14 cellular contexts compared by ENCODE assay signal in the genomic region with DNA sequence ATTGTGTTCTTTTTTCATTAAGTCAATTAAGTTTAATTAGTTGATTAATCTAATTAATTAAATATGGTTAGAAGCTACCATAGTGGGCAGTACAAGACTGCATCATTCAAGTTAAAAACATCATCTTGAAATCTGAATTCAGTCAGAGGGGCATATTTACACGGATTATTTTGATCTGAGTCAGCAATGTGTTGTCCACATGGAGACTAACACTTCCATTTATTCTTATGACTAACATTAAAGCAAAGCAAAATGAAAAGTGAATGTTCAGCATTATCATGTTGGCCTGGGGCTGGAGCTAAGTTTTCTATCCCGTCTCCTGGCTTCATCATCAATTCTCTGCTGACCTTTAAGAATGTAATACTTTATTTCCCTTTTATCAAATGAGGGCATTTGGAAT. TPM values are rescaled to one million over a fixed set of nuclear protein-coding genes. Genes with fewer than 3 reads are reported as not detected.
DNase-seq lines count a peak whose midpoint lies in the region; ATAC-seq and TF ChIP-seq lines count a peak whose summit lies in the region.
"Had no signal": no experiment of that assay in that cellular context is flagged by ENCODE, and none has a peak within 500 bp of the region (broad histone marks: within the 10 kb centered on the region; RNA-seq: fewer than 3 reads in every experiment).

No MANE protein-coding gene starts in this region.

- H3K27me3 ChIP-seq in breast epithelium: peaks cover 0 to 3% of the 10 kb centered on the region in 2 donors
- no peaks in the 10 kb centered on the region for H3K27me3 ChIP-seq in upper lobe of left lung
- H3K27me3 ChIP-seq in effector memory CD4-positive, alpha-beta T cell (replicated peaks; ENCODE audit: control insufficient read depth, insufficient read depth, low read length, poor library complexity, severe bottlenecking): no peaks in the 10 kb centered on the region
- H3K27me3 ChIP-seq: tibial nerve had no signal

- peak; percentile 34 for DNase-seq in MCF 10A (ENCODE audit: unreplicated experiment)
- no peak for DNase-seq in breast epithelium (ENCODE audit: low spot score in 2 of 2)
- no peak for DNase-seq in T-cell
- DNase-seq in fibroblast of peridontal ligament (ENCODE audit: extremely low read depth): peak; percentile 79
- DNase-seq in upper lobe of left lung: no peak
- DNase-seq in effector memory CD4-positive, alpha-beta T cell: no peak
- no peak for DNase-seq in NCI-H2227 treated with DMSO at 0.1 percent for 48 hours (lab: John Stamatoyannopoulos, UW)
- DNase-seq: activated CD4-positive, alpha-beta T cell treated with anti-CD3 and anti-CD28 coated beads for 36 hours; GOT3; NCI-H2029 treated with DMSO at 0.1 percent for 48 hours had no signal

- 74 to 75% methylated on average over 2 of the region's 2 CpGs for WGBS in upper lobe of left lung, 2 donors

- H3K27me3 Mint-ChIP-seq in MCF 10A (ENCODE audit: insufficient read depth, unreplicated experiment) (no peaks in the 10 kb centered on the region), T-cell (no peaks in the 10 kb centered on the region)
- H3K27me3 Mint-ChIP-seq: activated CD4-positive, alpha-beta T cell treated with anti-CD3 and anti-CD28 coated beads for 36 hours had no signal

- H3K4me3 ChIP-seq in breast epithelium (no peak overlapping the region), upper lobe of left lung (no peak overlapping the region)
- H3K4me3 ChIP-seq in effector memory CD4-positive, alpha-beta T cell (ENCODE audit: insufficient read depth, low read depth, low read length, poor library complexity, severe bottlenecking): no peak overlapping the region
- H3K4me3 ChIP-seq: cardiac muscle cell, tibial nerve had no signal

- H3K4me1 Mint-ChIP-seq in MCF 10A (ENCODE audit: insufficient read depth, unreplicated experiment) (peaks cover 31% of the 10 kb centered on the region), T-cell (peaks cover 92 to 99% (median 97%) of the 10 kb centered on the region in 3 donors)

- BruUV-seq in MCF 10A (replicated peaks; lab: Mats Ljungman, UMichigan): no TSS peak

- intact Hi-C loops in MCF 10A (cut with micrococcal nuclease) (no loop called here), breast epithelium (cut with DNase I; ENCODE audit: low total_unique reads) (no loop called here)

- POLR2A ChIA-PET in MCF 10A (lab: Yijun Ruan, JAX): no interaction called here
- POLR2A ChIA-PET in T-cell (lab: Charles Lee): interaction anchor here (0.6 to 0.7 kb wide), 2 partner anchors 96 to 105 kb away, joined by 3 read pairs; no protein-coding TSS in a partner anchor

- H3K4me3 Mint-ChIP-seq in MCF 10A (ENCODE audit: unreplicated experiment) (no peak overlapping the region), T-cell (no peak overlapping the region)
- H3K4me3 Mint-ChIP-seq: activated CD4-positive, alpha-beta T cell treated with anti-CD3 and anti-CD28 coated beads for 36 hours had no signal

- H3K36me3 ChIP-seq in breast epithelium (no peaks in the 10 kb centered on the region), upper lobe of left lung (peaks cover 0 to 2% (median 0%) of the 10 kb centered on the region in 4 donors)
- peaks cover 10% of the 10 kb centered on the region for H3K36me3 ChIP-seq in effector memory CD4-positive, alpha-beta T cell (ENCODE audit: control insufficient read depth, insufficient read depth, low read length)
- H3K36me3 ChIP-seq: cardiac muscle cell, tibial nerve had no signal

- CTCF ChIA-PET in MCF 10A (lab: Yijun Ruan, JAX) (no interaction called here), T-cell (lab: Charles Lee) (interaction anchor here in 1 of 2 donors (0.6 kb wide), 1 partner anchor 25 kb away, joined by 4 read pairs; no protein-coding TSS in a partner anchor)

- H3K4me1 ChIP-seq in breast epithelium: no peaks in the 10 kb centered on the region
- H3K4me1 ChIP-seq in upper lobe of left lung: peaks cover 45 to 68% (median 59%) of the 10 kb centered on the region in 4 donors
- H3K4me1 ChIP-seq in effector memory CD4-positive, alpha-beta T cell (ENCODE audit: control insufficient read depth, insufficient read depth, low read length, poor library complexity, severe bottlenecking): peaks cover 49% of the 10 kb centered on the region

- no peak for TF ChIP-seq POLR2A in breast epithelium (IDR thresholded peaks at IDR 0.05)
- TF ChIP-seq POLR2A in upper lobe of left lung (IDR thresholded peaks at IDR 0.05): no peak

- no peaks in the 10 kb centered on the region for H3K36me3 Mint-ChIP-seq in MCF 10A (ENCODE audit: insufficient read depth, unreplicated experiment)
- H3K36me3 Mint-ChIP-seq in T-cell: peaks cover 30% of the 10 kb centered on the region

- no peaks in the 10 kb centered on the region for H3K9me3 ChIP-seq in breast epithelium
- no peaks in the 10 kb centered on the region for H3K9me3 ChIP-seq in upper lobe of left lung
- no peaks in the 10 kb centered on the region for H3K9me3 ChIP-seq in effector memory CD4-positive, alpha-beta T cell (ENCODE audit: control insufficient read depth, low read length)
- H3K9me3 ChIP-seq: tibial nerve had no signal

- H3K27ac Mint-ChIP-seq in MCF 10A (ENCODE audit: low read depth, unreplicated experiment) (no peak overlapping the region), T-cell (peak overlapping the region; percentile 70 to 74)

- H3K9me3 Mint-ChIP-seq in MCF 10A (ENCODE audit: unreplicated experiment): no peaks in the 10 kb centered on the region
- H3K9me3 Mint-ChIP-seq in T-cell: no peaks in the 10 kb centered on the region

- no peak for TF ChIP-seq EP300 in upper lobe of left lung (IDR thresholded peaks at IDR 0.05)

- no peak for TF ChIP-seq CTCF in MCF 10A (IDR thresholded peaks at IDR 0.05; ENCODE audit: unreplicated experiment)
- no peak for TF ChIP-seq CTCF in breast epithelium (IDR thresholded peaks at IDR 0.05)
- TF ChIP-seq CTCF in upper lobe of left lung (IDR thresholded peaks at IDR 0.05): no peak

- no peak for ATAC-seq in T-cell (replicated peaks in 1 of 4)
- no peak for ATAC-seq in upper lobe of left lung (ENCODE audit: low FRiP score in 2 of 2)
- no peak for ATAC-seq in GM19467 (IDR thresholded peaks at IDR 0.05; ENCODE audit: unreplicated experiment)
- ATAC-seq: activated CD4-positive, alpha-beta T cell treated with anti-CD3 and anti-CD28 coated beads for 36 hours had no signal

- H3K27ac ChIP-seq in breast epithelium: no peak overlapping the region
- peak overlapping the region in 3 of 4 donors; percentile 10 to 74 (median 72) for H3K27ac ChIP-seq in upper lobe of left lung
- H3K27ac ChIP-seq in effector memory CD4-positive, alpha-beta T cell (ENCODE audit: insufficient read depth, low read length, poor library complexity, severe bottlenecking): no peak overlapping the region
- H3K27ac ChIP-seq: cardiac muscle cell, epithelial cell of prostate had no signal

RNA-seq across cellular contexts. Expression of a gene that starts 17.3 kb away (rescaled TPM):
- 3.6 and 5.6 TPM in 2 replicates for total RNA-seq in MCF 10A (2022)
- total RNA-seq in breast epithelium: 10 to 100 TPM; 23.9 to 62.2 (median 46.2) TPM
- 100 to 1,000 TPM in 2 of 5 donors, 10 to 100 TPM in 3; 87.0 to 114 (median 94.6) TPM for total RNA-seq in T-cell
- 10 to 100 TPM; 36.3 to 80.1 (median 54.4) TPM for total RNA-seq in upper lobe of left lung

Comparison
In these comparisons a context has a peak if more than half of its experiments do, and no peak if none do; other contexts are left out.
1. DNase-seq: peak in MCF 10A (single experiment) and fibroblast of peridontal ligament (single experiment); none in breast epithelium (0 of 2), T-cell (0 of 34), upper lobe of left lung (0 of 2), effector memory CD4-positive, alpha-beta T cell (0 of 3) and NCI-H2227 treated with DMSO at 0.1 percent for 48 hours (single experiment).
2. H3K27ac ChIP-seq: peak in upper lobe of left lung (3 of 4); none in breast epithelium (0 of 2) and effector memory CD4-positive, alpha-beta T cell (single experiment).